23 cellular contexts compared by ENCODE assay signal in genomic region chr10:117432866-117433265, GRCh38. TPM values are rescaled to one million over a fixed set of nuclear protein-coding genes. Genes with fewer than 3 reads are reported as not detected.
A peak's percentile ranks its signal among the peaks of the same experiment; 100 is the strongest.
DNase-seq lines count a peak whose midpoint lies in the region; ATAC-seq, FAIRE-seq and TF ChIP-seq lines count a peak whose summit lies in the region.
"Had no signal": no experiment of that assay in that cellular context is flagged by ENCODE, and none has a peak within 500 bp of the region (broad histone marks: within the 10 kb centered on the region; RNA-seq: fewer than 3 reads in every experiment).

No MANE protein-coding gene starts in this region.

- no peaks in the 10 kb centered on the region for H3K79me2 ChIP-seq in GM12878 (ENCODE audit: control insufficient read depth, insufficient read depth, low read length)

- no peaks in the 10 kb centered on the region for H3K4me1 ChIP-seq in GM12878 (ENCODE audit: control insufficient read depth, insufficient read depth, low read length)
- no peaks in the 10 kb centered on the region for H3K4me1 ChIP-seq in small intestine (ENCODE audit: control insufficient read depth in 2 of 2, insufficient read depth in 1 of 2, low read depth in 1 of 2, low read length in 1 of 2)
- H3K4me1 ChIP-seq: BLaER1, SJSA1 had no signal

- RAD21 ChIA-PET in GM12878 (lab: Charles Lee; ENCODE audit: unreplicated experiment) = interaction anchor here (2.0 to 2.6 kb wide), 4 partner anchors 10 to 1027 kb away, joined by 5 to 15 read pairs (median 8); no protein-coding TSS in a partner anchor

- BruUV-seq in GM12878 (replicated peaks; lab: Mats Ljungman, UMichigan) = no TSS peak

- H3K9ac ChIP-seq in GM12878 (ENCODE audit: control insufficient read depth, insufficient read depth, low read length) = no peak overlapping the region
- H3K9ac ChIP-seq: BLaER1, KMS-11 had no signal

- intact Hi-C loops in GM12878 (cut with micrococcal nuclease; ENCODE audit: unreplicated experiment) = no loop called here

- H3K27ac ChIP-seq in GM12878 (ENCODE audit: control insufficient read depth, insufficient read depth) = no peak overlapping the region
- H3K27ac ChIP-seq in small intestine (ENCODE audit: low read depth in 1 of 2, low read length in 1 of 2) = no peak overlapping the region
- H3K27ac ChIP-seq in substantia nigra (ENCODE audit: low read depth, low read length, poor library complexity, severe bottlenecking) = no peak overlapping the region
- H3K27ac ChIP-seq: BLaER1, KMS-11, SJSA1 had no signal

- DNase-seq in GM12878 (ENCODE audit: low read depth, low spot score) (no peak), NCI-H1092 treated with DMSO at 0.1 percent for 48 hours (lab: John Stamatoyannopoulos, UW) (no peak), small intestine (no peak), substantia nigra (lab: John Stamatoyannopoulos, UW) (no peak)
- DNase-seq: CD4-positive, alpha-beta T cell; COR-L47; DMS79 treated with DMSO at 0.1 percent for 48 hours; NCI-H1694; NCI-H2081; NCI-H2171; NCI-H345; NCI-H524; NCI-H774; T-helper 1 cell had no signal

- TF ChIP-seq POLR2A in GM12878 (IDR thresholded peaks at IDR 0.05; ENCODE audit: low read depth, low read length) = no peak

- no peak for TF ChIP-seq CTCF in GM12878 (IDR thresholded peaks at IDR 0.05 in 2 of 3, conservative IDR thresholded peaks at IDR 0.05 in 1 of 3; ENCODE audit: control insufficient read depth in 2 of 3, extremely low read depth in 1 of 3, insufficient read depth in 1 of 3, low read depth in 3 of 3, low read length in 3 of 3)

- no peak overlapping the region for H3K4me2 ChIP-seq in GM12878 (ENCODE audit: control insufficient read depth, insufficient read depth)
- H3K4me2 ChIP-seq: BLaER1, KMS-11 had no signal

- WGBS in GM12878 (ENCODE audit: insufficient coverage, insufficient replicate concordance, low lambda C conversion rate, missing lambda C conversion rate) = 2% methylated on average over 4 of the region's 4 CpGs
- 58 to 71% (median 62%) methylated on average over 4 of the region's 4 CpGs for WGBS in small intestine, 3 donors

- no peaks in the 10 kb centered on the region for H4K20me1 ChIP-seq in GM12878 (ENCODE audit: control insufficient read depth, insufficient read depth)
- H4K20me1 ChIP-seq: BLaER1 had no signal

- peak; percentile 52 for ATAC-seq in GM18861 (IDR thresholded peaks at IDR 0.05; ENCODE audit: unreplicated experiment)
- ATAC-seq in GM18907 (IDR thresholded peaks at IDR 0.05; ENCODE audit: unreplicated experiment) = peak; percentile 75
- ATAC-seq in HG03175 (IDR thresholded peaks at IDR 0.05; ENCODE audit: unreplicated experiment) = peak; percentile 48
- ATAC-seq in GM12878 = peak; percentile 88
- no peak for ATAC-seq in HG03045 (IDR thresholded peaks at IDR 0.05; ENCODE audit: unreplicated experiment)

- no peak overlapping the region for H2AFZ ChIP-seq in GM12878 (ENCODE audit: control insufficient read depth, low read depth, low read length)

- TF ChIP-seq EP300 in GM12878 (IDR thresholded peaks at IDR 0.05; ENCODE audit: borderline replicate concordance in 1 of 2, control insufficient read depth in 1 of 2, low read depth in 2 of 2, low read length in 2 of 2) = no peak

- no peak for TF ChIP-seq RAD21 in GM12878 (IDR thresholded peaks at IDR 0.05; ENCODE audit: insufficient read depth, low read depth, low read length)

- H3K9me3 ChIP-seq in GM12878 (replicated peaks; ENCODE audit: control insufficient read depth, insufficient read depth, low read length) (no peaks in the 10 kb centered on the region), small intestine (ENCODE audit: control insufficient read depth, low read depth) (no peaks in the 10 kb centered on the region)
- H3K9me3 ChIP-seq: BLaER1, SJSA1 had no signal

- H3K4me3 ChIP-seq in GM12878 (no peak overlapping the region), small intestine (ENCODE audit: low read depth in 1 of 2, low read length in 2 of 2) (no peak overlapping the region)
- H3K4me3 ChIP-seq: BLaER1, SJSA1 had no signal

- POLR2A ChIA-PET in GM12878 (lab: Charles Lee) = no interaction called here

- in situ Hi-C loops in GM12878 (cut with MboI) = no loop called here

- H3K27me3 ChIP-seq in GM12878 (replicated peaks in 1 of 2; ENCODE audit: control insufficient read depth in 2 of 2, insufficient read depth in 2 of 2, low read length in 1 of 2) (peaks cover 0 to 3% of the 10 kb centered on the region in 2 experiments; a peak in 2 of 4 replicates), small intestine (ENCODE audit: control insufficient read depth in 2 of 2, insufficient read depth in 2 of 2, low read length in 2 of 2) (no peaks in the 10 kb centered on the region)
- H3K27me3 ChIP-seq: BLaER1, SJSA1 had no signal

- SMC1A ChIA-PET in GM12878 (lab: Charles Lee; ENCODE audit: uncharacterized antibody, unreplicated experiment) = interaction anchor here (2.2 to 3.4 kb wide), 3 partner anchors 10 to 69 kb away, joined by 5 to 19 read pairs (median 8); no protein-coding TSS in a partner anchor

- CTCF ChIA-PET in GM12878 (lab: Yijun Ruan, JAX) = interaction anchor here (0.8 to 6.4 kb wide), 6 partner anchors 10 to 1026 kb away, joined by 3 to 65 read pairs (median 8); no protein-coding TSS in a partner anchor

- no peaks in the 10 kb centered on the region for H3K36me3 ChIP-seq in GM12878 (ENCODE audit: control insufficient read depth in 2 of 2, insufficient read depth in 2 of 2, low read length in 1 of 2)
- no peaks in the 10 kb centered on the region for H3K36me3 ChIP-seq in small intestine (ENCODE audit: control insufficient read depth in 2 of 2, insufficient read depth in 2 of 2, low read length in 2 of 2)
- H3K36me3 ChIP-seq: BLaER1, SJSA1 had no signal

- FAIRE-seq in GM12878 (lab: Jason Lieb, UNC) (no peak), small intestine (lab: Jason Lieb, UNC) (no peak)
- FAIRE-seq: H1, RCC 7860 had no signal

TF ChIP-seq in GM12878, 131 proteins besides CTCF, POLR2A, EP300 and RAD21:
- TF ChIP-seq YBX1 (IDR thresholded peaks at IDR 0.05) = no peak
- TF ChIP-seq RAD51 (IDR thresholded peaks at IDR 0.05) = peak; percentile 70; the same call in 1 of the 2 replicates
- no peak for TF ChIP-seq SUPT20H (IDR thresholded peaks at IDR 0.05; ENCODE audit: borderline replicate concordance, control insufficient read depth, low read depth, low read length)
- peak; percentile 37; the same call in 1 of the 2 replicates for TF ChIP-seq DPF2 (IDR thresholded peaks at IDR 0.05)
- TF ChIP-seq NRF1 (conservative IDR thresholded peaks at IDR 0.05; ENCODE audit: low read depth, low read length) = no peak
- no peak for TF ChIP-seq USF1 (IDR thresholded peaks at IDR 0.05; ENCODE audit: borderline replicate concordance, extremely low read length, insufficient read depth, low read depth, low read length)
- peak; percentile 57; the same call in 1 of the 2 replicates for TF ChIP-seq ATF7 (IDR thresholded peaks at IDR 0.05; ENCODE audit: low read depth)
- TF ChIP-seq BHLHE40 (IDR thresholded peaks at IDR 0.05; ENCODE audit: borderline replicate concordance in 1 of 2, low read depth in 2 of 2, low read length in 1 of 2) = peak in 1 of 2 experiments; percentile 67; a peak in 2 of 4 replicates
- no peak for TF ChIP-seq CBFB (IDR thresholded peaks at IDR 0.05; ENCODE audit: low read depth)
- no peak for TF ChIP-seq MEF2B (IDR thresholded peaks at IDR 0.05; ENCODE audit: partially characterized antibody, poor library complexity, severe bottlenecking)
- TF ChIP-seq IKZF1 (conservative IDR thresholded peaks at IDR 0.05) = 0 out of 2 replicates have a peak, but pooled peaks have one; percentile 25
- 0 out of 2 replicates have a peak, but pooled peaks have one; percentile 57 for TF ChIP-seq NR2F1 (conservative IDR thresholded peaks at IDR 0.05)
TF ChIP-seq in GM12878: peak in this region for 6.

RNA-seq across cellular contexts. Expression of gene PDZD8, which starts 57.6 kb away (rescaled TPM):
- 30.2 and 36.1 TPM in 2 replicates for total RNA-seq in GM12878 (2013; cell fraction: nucleolus; rRNA removed)
- total RNA-seq in GM12878 (2014; rRNA removed) (6.1 and 7.1 TPM in 2 replicates), GM12878 (2014; rRNA removed; fragmentation: Illumina TruSeq; extraction: Trizol) (14.1 and 14.4 TPM in 2 replicates), GM12878 (2021) (16.7 and 17.0 TPM in 2 replicates)
- 5.5 TPM for polyA plus RNA-seq in GM12878 (2011; ENCODE audit: low read depth)
- polyA plus RNA-seq in GM12878 (2011; rRNA removed) (21.2 and 29.3 TPM in 2 replicates), GM12878 (2014; fragmentation: Illumina TruSeq; extraction: Trizol) (15.5 and 17.9 TPM in 2 replicates), GM12878 (2014; fragmentation: Nextera tagmentation; extraction: Ambion mirVana) (1 to 10 TPM; 2.0 to 2.1 TPM), GM12878 (2014; rRNA removed) (5.1 and 6.3 TPM in 2 replicates), GM12878 (2016; fragmentation: Nextera tagmentation; extraction: Ambion mirVana) (1 to 10 TPM; 5.0 to 5.4 TPM), small intestine (10 to 100 TPM in 1 of 3 donors, 1 to 10 TPM in 2; 5.8 to 18.5 (median 7.3) TPM)
- 9.6 and 12.6 TPM in 2 replicates for polyA plus RNA-seq in GM12878 (2011; cell fraction: cytosol; rRNA removed)
- polyA plus RNA-seq in GM12878 (2011; cell fraction: nucleus; rRNA removed) = 9.3 and 10.4 TPM in 2 replicates
- polyA plus RNA-seq in GM12878 (2012) = 5.3 and 5.4 TPM in 2 replicates
- 49.7 and 60.6 TPM in 2 replicates for polyA minus RNA-seq in GM12878 (2011; rRNA and poly(A)+ RNA removed)
- 22.4 and 23.1 TPM in 2 replicates for polyA minus RNA-seq in GM12878 (2011; cell fraction: cytosol; rRNA and poly(A)+ RNA removed)
- polyA minus RNA-seq in GM12878 (2011; cell fraction: nucleus; rRNA and poly(A)+ RNA removed) = 15.2 and 24.7 TPM in 2 replicates
